16 cellular contexts compared by ENCODE assay signal in genomic region chr16:65991149-65991701, GRCh38.
"Had no signal": no experiment of that assay in that cellular context is flagged by ENCODE, and none has a peak within 500 bp of the region (broad histone marks: within the 10 kb centered on the region; RNA-seq: fewer than 3 reads in every experiment).

No MANE protein-coding gene starts in this region.

- H3K4me3 Mint-ChIP-seq: activated CD8-positive, alpha-beta T cell treated with anti-CD3 and anti-CD28 coated beads, Interleukin-2, amount 10 ng/mL, durations not matched to agents 7 days and 5 days; activated T-helper 17 cell treated with anti-CD3 and anti-CD28 coated beads, Interleukin-2, amount 50 U/mL, for 72 hours; effector memory CD8-positive, alpha-beta T cell had no signal

- DNase-seq: activated CD4-positive, alpha-beta T cell treated with anti-CD3 and anti-CD28 coated beads for 4 hours; activated CD8-positive, alpha-beta memory T cell treated with anti-CD3 and anti-CD28 coated beads, Interleukin-2, amount 50 U/mL, for 48 hours; activated CD8-positive, alpha-beta T cell treated with anti-CD3 and anti-CD28 coated beads, Interleukin-2, amount 10 ng/mL, durations not matched to agents 7 days and 5 days; activated naive CD4-positive, alpha-beta T cell treated with anti-CD3 and anti-CD28 coated beads, Interleukin-2, amount 50 U/mL, for 16 hours; adrenal gland; body of pancreas; central memory CD4-positive, alpha-beta T cell; effector memory CD8-positive, alpha-beta T cell; hippocampal formation; left colon; stimulated activated CD4-positive, alpha-beta T cell treated with anti-CD3 and anti-CD28 coated beads, Interleukin-15, amount 100 ng/mL, for 24 hours; stimulated activated CD4-positive, alpha-beta T cell treated with anti-CD3 and anti-CD28 coated beads, Interleukin-4, amount 100 ng/mL, for 24 hours; T-helper 9 cell; thyroid gland had no signal

- H3K27me3 Mint-ChIP-seq: activated T-helper 17 cell treated with anti-CD3 and anti-CD28 coated beads, Interleukin-2, amount 50 U/mL, for 72 hours; effector memory CD8-positive, alpha-beta T cell had no signal

- H3K36me3 ChIP-seq: adrenal gland, thyroid gland, vagina had no signal

- H3K27ac Mint-ChIP-seq: activated CD8-positive, alpha-beta T cell treated with anti-CD3 and anti-CD28 coated beads, Interleukin-2, amount 10 ng/mL, durations not matched to agents 7 days and 5 days; activated T-helper 17 cell treated with anti-CD3 and anti-CD28 coated beads, Interleukin-2, amount 50 U/mL, for 72 hours; effector memory CD8-positive, alpha-beta T cell had no signal

- H3K27ac ChIP-seq: adrenal gland, body of pancreas, thyroid gland, vagina had no signal

- ATAC-seq: activated CD8-positive, alpha-beta T cell treated with anti-CD3 and anti-CD28 coated beads, Interleukin-2, amount 10 ng/mL, durations not matched to agents 7 days and 5 days; activated T-helper 17 cell treated with anti-CD3 and anti-CD28 coated beads, Interleukin-2, amount 50 U/mL, for 72 hours; body of pancreas; effector memory CD8-positive, alpha-beta T cell; left colon had no signal

- H3K27me3 ChIP-seq: adrenal gland, body of pancreas, thyroid gland, vagina had no signal

- H3K4me1 Mint-ChIP-seq: activated T-helper 17 cell treated with anti-CD3 and anti-CD28 coated beads, Interleukin-2, amount 50 U/mL, for 72 hours had no signal

- H3K4me3 ChIP-seq: adrenal gland, body of pancreas, thyroid gland, vagina had no signal

- H3K9me3 Mint-ChIP-seq: activated T-helper 17 cell treated with anti-CD3 and anti-CD28 coated beads, Interleukin-2, amount 50 U/mL, for 72 hours had no signal

- H3K4me1 ChIP-seq: adrenal gland, body of pancreas, thyroid gland, vagina had no signal

- H3K9me3 ChIP-seq: adrenal gland, body of pancreas, thyroid gland, vagina had no signal
